Comparison of ENCODE assay signal across 8 cellular contexts in the genomic region with DNA sequence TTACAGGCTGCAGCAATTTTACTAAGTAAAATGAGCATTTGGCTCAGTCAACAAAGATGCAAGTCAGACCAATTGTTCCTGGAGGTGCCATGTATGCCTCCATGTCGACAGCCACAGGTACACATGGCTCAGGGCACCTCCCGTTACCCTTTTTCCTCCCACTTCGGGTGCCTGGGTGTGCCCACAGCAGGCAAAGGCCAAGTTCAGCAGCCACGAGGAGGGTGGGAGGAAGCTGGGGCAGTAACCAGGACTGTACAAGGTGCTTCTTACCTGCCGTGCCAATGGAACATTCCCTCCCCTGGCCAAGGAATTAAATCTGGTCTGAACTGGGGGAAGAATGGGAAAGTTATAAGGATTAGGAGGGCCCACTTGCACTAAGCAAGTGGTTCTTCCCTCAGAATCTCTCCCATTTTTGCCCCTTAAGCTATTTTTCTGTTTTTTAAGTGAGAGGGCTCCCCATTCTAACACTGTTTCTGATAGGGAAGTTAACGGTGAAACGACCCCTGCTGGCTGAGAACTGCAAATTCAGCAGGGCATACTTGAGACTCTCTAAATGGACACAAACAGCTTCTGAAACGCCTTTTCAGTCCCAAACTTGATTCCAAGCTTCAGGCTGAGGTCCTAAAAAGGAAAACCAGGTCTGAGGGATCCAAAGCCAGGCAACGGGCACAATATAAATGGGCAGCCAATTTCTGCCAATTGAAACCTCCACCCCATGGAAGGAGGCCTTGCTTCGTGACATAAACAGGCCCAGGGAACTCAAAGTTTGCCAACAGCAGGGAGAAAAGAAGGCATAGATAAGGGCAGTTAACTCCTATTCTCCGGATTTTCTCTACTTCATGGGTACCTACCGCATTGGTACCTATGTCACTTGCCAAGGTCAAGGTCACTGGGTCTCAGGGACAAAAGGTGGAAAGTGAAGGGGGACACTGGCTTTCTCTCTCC. TPM values are rescaled to one million over a fixed set of nuclear protein-coding genes. Genes with fewer than 3 reads are reported as not detected.
A peak's percentile ranks its signal among the peaks of the same experiment; 100 is the strongest.
DNase-seq lines count a peak whose midpoint lies in the region; ATAC-seq, FAIRE-seq and TF ChIP-seq lines count a peak whose summit lies in the region.

No MANE protein-coding gene starts in this region.

- no peak overlapping the region for H3K4me3 Mint-ChIP-seq in H9

- no peak overlapping the region for H3T11ph ChIP-seq in H9 (ENCODE audit: low read length)

- H3K79me1 ChIP-seq in H9 (ENCODE audit: insufficient read depth, low read depth, low read length, poor library complexity, severe bottlenecking): no peaks in the 10 kb centered on the region

- no peaks in the 10 kb centered on the region for H3K27me3 Mint-ChIP-seq in H9 (ENCODE audit: low read depth)

- no peak overlapping the region for H3K14ac ChIP-seq in H9 (ENCODE audit: insufficient read depth, low read length)

- H3K4ac ChIP-seq in H9 (ENCODE audit: low read depth, low read length): no peak overlapping the region

- no peaks in the 10 kb centered on the region for H3K4me1 ChIP-seq in H9 (ENCODE audit: insufficient read depth, low read length)
- H3K4me1 ChIP-seq in OCI-LY3 (ENCODE audit: low read length): peaks cover 78% of the 10 kb centered on the region
- no peaks in the 10 kb centered on the region for H3K4me1 ChIP-seq in pancreas
- H3K4me1 ChIP-seq in uterus: no peaks in the 10 kb centered on the region

- no peak overlapping the region for H4K91ac ChIP-seq in H9 (ENCODE audit: insufficient read length, low read depth, low read length)

- no CpG with 5 or more reads among the region's 12 CpGs for WGBS in H9 (ENCODE audit: extremely low coverage, insufficient read length, low lambda C conversion rate)
- 37 to 42% methylated on average over 12 of the region's 12 CpGs for WGBS in pancreas, 2 donors

- TF ChIP-seq CTCF in BJ (IDR thresholded peaks at IDR 0.05; ENCODE audit: insufficient read depth, low read depth, low read length): peak; percentile 84
- peak; percentile 92 for TF ChIP-seq CTCF in H9 (conservative IDR thresholded peaks at IDR 0.05)
- TF ChIP-seq CTCF in OCI-LY3 (IDR thresholded peaks at IDR 0.05; ENCODE audit: low read depth, low read length): peak; percentile 87
- peak; percentile 50 to 72 (median 69) for TF ChIP-seq CTCF in pancreas (IDR thresholded peaks at IDR 0.05)
- peak; percentile 53 to 66 (median 57) for TF ChIP-seq CTCF in uterus (IDR thresholded peaks at IDR 0.05)

- no peak overlapping the region for H3K27ac ChIP-seq in H9 (ENCODE audit: insufficient read length, low read depth, low read length)
- peak overlapping the region; percentile 93 for H3K27ac ChIP-seq in OCI-LY3 (ENCODE audit: low read length)
- no peak overlapping the region for H3K27ac ChIP-seq in pancreas
- no peak overlapping the region for H3K27ac ChIP-seq in uterus

- no peak overlapping the region for H3K56ac ChIP-seq in H9 (ENCODE audit: insufficient read length, low read depth, low read length)

- no peak overlapping the region for H2BK120ac ChIP-seq in H9 (ENCODE audit: low read depth, low read length, poor library complexity, severe bottlenecking)

- peaks cover 4 to 9% of the 10 kb centered on the region in 2 experiments; a peak in 3 of 4 replicates for H3K4me1 Mint-ChIP-seq in H9

- H2BK12ac ChIP-seq in H9 (ENCODE audit: insufficient read length, low read depth, low read length): no peak overlapping the region

- no peak overlapping the region for H3K4me2 ChIP-seq in H9 (ENCODE audit: insufficient read depth, insufficient read length, low read length)
- peak overlapping the region; percentile 59 for H3K4me2 ChIP-seq in OCI-LY3 (ENCODE audit: low read length)

- H3K9me3 ChIP-seq in H9 (ENCODE audit: control insufficient read depth, low read depth, low read length) (no peaks in the 10 kb centered on the region), OCI-LY3 (ENCODE audit: insufficient read depth, low read length) (no peaks in the 10 kb centered on the region; the same call in 1 of the 2 replicates), pancreas (no peaks in the 10 kb centered on the region), uterus (no peaks in the 10 kb centered on the region)

- ATAC-seq in pancreas: peak; percentile 46 to 91 (median 86)

- TF ChIP-seq POLR2A in uterus (IDR thresholded peaks at IDR 0.05): no peak

- POLR2A ChIA-PET in BJ (lab: Charles Lee): no interaction called here

- no peaks in the 10 kb centered on the region for H3K27me3 ChIP-seq in BJ (ENCODE audit: control insufficient read depth, insufficient read depth, low read length)
- H3K27me3 ChIP-seq in H9 (ENCODE audit: insufficient read depth, low read length): no peaks in the 10 kb centered on the region
- no peaks in the 10 kb centered on the region for H3K27me3 ChIP-seq in OCI-LY3 (ENCODE audit: low read depth, low read length)
- H3K27me3 ChIP-seq in pancreas: no peaks in the 10 kb centered on the region
- H3K27me3 ChIP-seq in uterus: no peaks in the 10 kb centered on the region

- no peaks in the 10 kb centered on the region for H3K36me3 ChIP-seq in BJ (ENCODE audit: control insufficient read depth, insufficient read depth, low read length)
- peaks cover 9% of the 10 kb centered on the region for H3K36me3 ChIP-seq in OCI-LY3 (replicated peaks; ENCODE audit: low read depth, low read length)
- H3K36me3 ChIP-seq in pancreas: no peaks in the 10 kb centered on the region
- H3K36me3 ChIP-seq in uterus: no peaks in the 10 kb centered on the region

- intact Hi-C loops in pancreas (cut with DNase I): loop anchor here in 2 of 3 donors (5.0 to 10.0 kb wide), 3 partner anchors 71 to 376 kb away; no protein-coding TSS in a partner anchor
- intact Hi-C loops in uterus (cut with DNase I; ENCODE audit: low total_unique reads): loop anchor here (10.0 kb wide), 1 partner anchor 73 kb away; no protein-coding TSS in a partner anchor

- peaks cover 13 to 14% of the 10 kb centered on the region in 2 experiments; a peak in 4 of 5 replicates for H3K9me3 Mint-ChIP-seq in H9

- no peak overlapping the region for H2BK5ac ChIP-seq in H9 (ENCODE audit: insufficient read length, low read length)

- H4K5ac ChIP-seq in H9 (ENCODE audit: insufficient read length, low read depth, low read length): no peak overlapping the region

- no peak overlapping the region for H3K9ac ChIP-seq in H9 (ENCODE audit: extremely low read depth, insufficient read length, low read length)
- peak overlapping the region; percentile 73 for H3K9ac ChIP-seq in OCI-LY3 (ENCODE audit: low read length)

- H2BK20ac ChIP-seq in H9 (ENCODE audit: low read depth, low read length, poor library complexity, severe bottlenecking): no peak overlapping the region

- CTCF ChIA-PET in BJ (lab: Yijun Ruan, JAX): interaction anchor here (0.6 to 7.8 kb wide), 21 partner anchors 8 to 1260 kb away, joined by 3 to 135 read pairs (median 5); no protein-coding TSS in a partner anchor

- no peak for FAIRE-seq in pancreas (lab: Jason Lieb, UNC)

- H3K23me2 ChIP-seq in H9 (ENCODE audit: insufficient read length, low read depth, low read length, poor library complexity, severe bottlenecking): no peaks in the 10 kb centered on the region

- H4K8ac ChIP-seq in H9 (replicated peaks; ENCODE audit: insufficient read length, low read depth, low read length): no peak overlapping the region

- H2BK15ac ChIP-seq in H9 (ENCODE audit: low read depth, low read length): no peak overlapping the region

- H3K79me2 ChIP-seq in H9 (ENCODE audit: insufficient read depth, low read length): no peaks in the 10 kb centered on the region
- peaks cover 19% of the 10 kb centered on the region for H3K79me2 ChIP-seq in OCI-LY3 (ENCODE audit: low read length)

- no peak overlapping the region for H3K18ac ChIP-seq in H9 (ENCODE audit: insufficient read length, low read depth, low read length)

- H3K36me3 Mint-ChIP-seq in H9 (ENCODE audit: insufficient read depth in 1 of 3, low read depth in 3 of 3): peaks cover 0 to 10% (median 5%) of the 10 kb centered on the region in 3 experiments; a peak in 4 of 7 replicates

- no peak overlapping the region for H2AK5ac ChIP-seq in H9 (ENCODE audit: insufficient read length, low read length)

- peak overlapping the region; percentile 90 for H2AFZ ChIP-seq in H9 (ENCODE audit: low read length)
- no peak overlapping the region for H2AFZ ChIP-seq in OCI-LY3 (ENCODE audit: low read depth, low read length)

- DNase-seq in BJ (ENCODE audit: low read depth): no peak
- DNase-seq in H9: peak; percentile 73
- peak; percentile 66 for DNase-seq in activated T-cell treated with anti-CD3 and anti-CD28 coated beads, Interleukin-2, amount 50 U/mL, for 1 hour
- peak; percentile 73 for DNase-seq in fibroblast of peridontal ligament (ENCODE audit: extremely low read depth)
- peak in 4 of 6 donors; percentile 18 to 49 (median 34) for DNase-seq in pancreas
- DNase-seq in uterus: peak; percentile 28 to 37
- DNase-seq in OCI-M2 (lab: John Stamatoyannopoulos, UW; ENCODE audit: unreplicated experiment): no peak

- no peak overlapping the region for H3K23ac ChIP-seq in H9 (ENCODE audit: insufficient read length, low read depth, low read length)

- H3K27ac Mint-ChIP-seq in H9: peak overlapping the region in 1 of 3 experiments; percentile 34; a peak in 1 of 7 replicates

- H4K20me1 ChIP-seq in H9 (ENCODE audit: control insufficient read depth, insufficient read depth, insufficient read length) (no peaks in the 10 kb centered on the region), OCI-LY3 (ENCODE audit: insufficient read depth, low read length) (no peaks in the 10 kb centered on the region)

- H3K4me3 ChIP-seq in BJ (ENCODE audit: low read depth, low read length): no peak overlapping the region
- peak overlapping the region; percentile 45 for H3K4me3 ChIP-seq in OCI-LY3 (ENCODE audit: low read length)
- H3K4me3 ChIP-seq in pancreas: no peak overlapping the region
- no peak overlapping the region for H3K4me3 ChIP-seq in uterus

RNA-seq across cellular contexts. Expression of a gene that starts 24.8 kb away (rescaled TPM):
- polyA plus RNA-seq in BJ (2011; rRNA removed): not detected in 2 replicates
- not detected in 2 replicates for polyA minus RNA-seq in BJ (2011; rRNA and poly(A)+ RNA removed)
- not detected in 2 replicates for total RNA-seq in H9 (2021)
- total RNA-seq in pancreas: under 1 TPM in 2 of 6 donors, not detected in 4; 0.31 to 0.43 TPM
- not detected for polyA plus RNA-seq in pancreas
- total RNA-seq in uterus: 1 to 10 TPM in 1 of 4 donors, not detected in 3; 1.9 TPM

RNA-seq across cellular contexts. Expression of a gene that starts 38.6 kb away (rescaled TPM):
- 1.7 and 3.6 TPM in 2 replicates for polyA plus RNA-seq in BJ (2011; rRNA removed)
- 1.7 and 2.2 TPM in 2 replicates for polyA minus RNA-seq in BJ (2011; rRNA and poly(A)+ RNA removed)
- 2.1 and 2.3 TPM in 2 replicates for total RNA-seq in H9 (2021)
- 1 to 10 TPM; 1.1 to 5.7 (median 2.1) TPM for total RNA-seq in pancreas
- 1 to 10 TPM; 2.8 to 3.6 TPM for polyA plus RNA-seq in pancreas
- total RNA-seq in uterus: 10 to 100 TPM in 2 of 4 donors, 1 to 10 TPM in 2; 6.8 to 22.8 (median 13.9) TPM

RNA-seq across cellular contexts. Expression of a gene that starts 52.6 kb away (rescaled TPM):
- not detected in 2 replicates for polyA plus RNA-seq in BJ (2011; rRNA removed)
- polyA minus RNA-seq in BJ (2011; rRNA and poly(A)+ RNA removed): not detected in 2 replicates
- not detected in 2 replicates for total RNA-seq in H9 (2021)
- 1 to 10 TPM in 2 of 6 donors, under 1 TPM in 4; 0.12 to 1.9 (median 0.76) TPM for total RNA-seq in pancreas
- polyA plus RNA-seq in pancreas: under 1 TPM; 0.23 to 0.31 TPM
- 10 to 100 TPM in 1 of 4 donors, 1 to 10 TPM in 2, under 1 TPM in 1; 0.88 to 10.2 (median 2.9) TPM for total RNA-seq in uterus

Comparison
In these comparisons a context has a peak if more than half of its experiments do, and no peak if none do; other contexts are left out.
1. DNase-seq: peak in H9 (single experiment), activated T-cell treated with anti-CD3 and anti-CD28 coated beads, Interleukin-2, amount 50 U/mL, for 1 hour (single experiment), fibroblast of peridontal ligament (single experiment), pancreas (4 of 6) and uterus (2 of 2); none in BJ (single experiment) and OCI-M2 (single experiment).
2. Peak in every context shown above with its lines, with median percentiles within 50 percentile points of each other: CTCF ChIP-seq.